8 cellular contexts compared by ENCODE assay signal in the genomic region with DNA sequence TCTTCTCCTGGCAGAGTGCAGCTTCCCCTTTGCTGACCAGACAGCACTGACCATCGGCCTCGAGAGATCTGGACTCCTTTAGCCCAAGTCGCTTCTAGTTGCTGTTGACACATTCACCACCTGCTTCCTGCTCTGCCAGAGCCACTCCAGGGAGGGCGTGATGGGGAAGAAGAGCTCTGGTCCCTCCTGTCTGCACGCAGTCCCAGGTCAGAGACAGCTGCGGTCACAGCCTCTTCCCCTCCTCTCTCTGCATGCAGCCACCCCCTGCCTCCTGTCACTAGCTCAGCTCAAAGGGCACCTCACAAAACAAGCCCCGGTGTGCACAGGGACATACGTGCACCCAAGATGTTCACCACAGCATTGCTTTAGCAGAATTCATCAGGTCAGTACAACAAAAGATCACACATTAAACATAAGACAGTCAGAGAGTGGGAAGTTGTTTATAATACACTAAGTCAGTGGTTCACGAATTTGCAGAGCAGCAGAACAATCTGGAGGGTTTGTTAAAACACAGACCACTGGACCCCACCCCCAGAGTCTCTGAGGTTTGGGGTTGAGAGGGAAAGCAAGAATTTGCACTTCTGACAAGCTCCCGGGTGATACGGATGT.
DNase-seq lines count a peak whose midpoint lies in the region; ATAC-seq and TF ChIP-seq lines count a peak whose summit lies in the region.

No MANE protein-coding gene starts in this region.

- ATAC-seq in GM23338 = peak; percentile 20; the same call in 1 of the 3 replicates
- ATAC-seq in HG02973 (IDR thresholded peaks at IDR 0.05; ENCODE audit: unreplicated experiment) = no peak

- peaks cover 9% of the 10 kb centered on the region for H3K27me3 Mint-ChIP-seq in GM23338 (ENCODE audit: insufficient read depth, low read depth, poor library complexity)
- peaks cover 33% of the 10 kb centered on the region for H3K27me3 Mint-ChIP-seq in chondrocyte (ENCODE audit: low read depth)

- no peak overlapping the region for H2AFZ ChIP-seq in GM23338

- no peak overlapping the region for H3K27ac ChIP-seq in GM23338 (ENCODE audit: low read depth)

- H3K36me3 Mint-ChIP-seq in GM23338 (ENCODE audit: low read depth) = no peaks in the 10 kb centered on the region
- H3K36me3 Mint-ChIP-seq in chondrocyte (ENCODE audit: low read depth) = peaks cover 2% of the 10 kb centered on the region

- no peak overlapping the region for H3K27ac Mint-ChIP-seq in GM23338
- no peak overlapping the region for H3K27ac Mint-ChIP-seq in chondrocyte (ENCODE audit: unreplicated experiment)

- no peaks in the 10 kb centered on the region for H3K36me3 ChIP-seq in GM23338 (ENCODE audit: insufficient read depth)

- H3K9me3 Mint-ChIP-seq in GM23338 = peaks cover 4% of the 10 kb centered on the region; the same call in 2 of the 3 replicates
- peaks cover 4% of the 10 kb centered on the region for H3K9me3 Mint-ChIP-seq in chondrocyte (ENCODE audit: low read depth)

- no peak overlapping the region for H3K4me2 ChIP-seq in GM23338

- H3K4me3 ChIP-seq in GM23338 = no peak overlapping the region

- no peaks in the 10 kb centered on the region for H3F3A ChIP-seq in GM23338 (replicated peaks; ENCODE audit: low read depth)

- peak; percentile 89 to 91 for DNase-seq in AML-193 (lab: John Stamatoyannopoulos, UW)
- no peak for DNase-seq in GM23338 (ENCODE audit: low spot score)
- peak; percentile 29 for DNase-seq in OCI-M1 (lab: John Stamatoyannopoulos, UW)
- DNase-seq in dermis blood vessel endothelial cell = peak; percentile 6
- no peak for DNase-seq in chondrocyte (ENCODE audit: low spot score)
- no peak for DNase-seq in GM19240 (ENCODE audit: insufficient read length, low spot score)
- no peak for DNase-seq in stimulated activated CD4-positive, alpha-beta T cell treated with anti-CD3 and anti-CD28 coated beads, Interleukin-2, amount 100 ng/mL, for 24 hours

- H3K27me3 ChIP-seq in GM23338 (ENCODE audit: insufficient read depth) = no peaks in the 10 kb centered on the region

- TF ChIP-seq CTCF in GM23338 (conservative IDR thresholded peaks at IDR 0.05; ENCODE audit: low read depth in 2 of 2) (no peak), chondrocyte (IDR thresholded peaks at IDR 0.05) (no peak)

- H3K4me3 Mint-ChIP-seq in GM23338 (no peak overlapping the region), chondrocyte (ENCODE audit: unreplicated experiment) (no peak overlapping the region)

- peaks cover 5% of the 10 kb centered on the region; the same call in 2 of the 3 replicates for H3K4me1 Mint-ChIP-seq in GM23338
- H3K4me1 Mint-ChIP-seq in chondrocyte (ENCODE audit: low read depth) = peaks cover 4% of the 10 kb centered on the region

- no peaks in the 10 kb centered on the region for H4K20me1 ChIP-seq in GM23338 (replicated peaks; ENCODE audit: insufficient read depth)

- H3K79me2 ChIP-seq in GM23338 (replicated peaks; ENCODE audit: insufficient read depth) = no peaks in the 10 kb centered on the region

- H3K9me2 ChIP-seq in GM23338 (ENCODE audit: insufficient read depth) = no peaks in the 10 kb centered on the region

- no peaks in the 10 kb centered on the region for H3K4me1 ChIP-seq in GM23338 (ENCODE audit: insufficient read depth)

TF ChIP-seq in GM23338, 12 proteins besides CTCF, POLR2A, EP300 and RAD21 (continues in another document):
- TF ChIP-seq, protein P1, sequence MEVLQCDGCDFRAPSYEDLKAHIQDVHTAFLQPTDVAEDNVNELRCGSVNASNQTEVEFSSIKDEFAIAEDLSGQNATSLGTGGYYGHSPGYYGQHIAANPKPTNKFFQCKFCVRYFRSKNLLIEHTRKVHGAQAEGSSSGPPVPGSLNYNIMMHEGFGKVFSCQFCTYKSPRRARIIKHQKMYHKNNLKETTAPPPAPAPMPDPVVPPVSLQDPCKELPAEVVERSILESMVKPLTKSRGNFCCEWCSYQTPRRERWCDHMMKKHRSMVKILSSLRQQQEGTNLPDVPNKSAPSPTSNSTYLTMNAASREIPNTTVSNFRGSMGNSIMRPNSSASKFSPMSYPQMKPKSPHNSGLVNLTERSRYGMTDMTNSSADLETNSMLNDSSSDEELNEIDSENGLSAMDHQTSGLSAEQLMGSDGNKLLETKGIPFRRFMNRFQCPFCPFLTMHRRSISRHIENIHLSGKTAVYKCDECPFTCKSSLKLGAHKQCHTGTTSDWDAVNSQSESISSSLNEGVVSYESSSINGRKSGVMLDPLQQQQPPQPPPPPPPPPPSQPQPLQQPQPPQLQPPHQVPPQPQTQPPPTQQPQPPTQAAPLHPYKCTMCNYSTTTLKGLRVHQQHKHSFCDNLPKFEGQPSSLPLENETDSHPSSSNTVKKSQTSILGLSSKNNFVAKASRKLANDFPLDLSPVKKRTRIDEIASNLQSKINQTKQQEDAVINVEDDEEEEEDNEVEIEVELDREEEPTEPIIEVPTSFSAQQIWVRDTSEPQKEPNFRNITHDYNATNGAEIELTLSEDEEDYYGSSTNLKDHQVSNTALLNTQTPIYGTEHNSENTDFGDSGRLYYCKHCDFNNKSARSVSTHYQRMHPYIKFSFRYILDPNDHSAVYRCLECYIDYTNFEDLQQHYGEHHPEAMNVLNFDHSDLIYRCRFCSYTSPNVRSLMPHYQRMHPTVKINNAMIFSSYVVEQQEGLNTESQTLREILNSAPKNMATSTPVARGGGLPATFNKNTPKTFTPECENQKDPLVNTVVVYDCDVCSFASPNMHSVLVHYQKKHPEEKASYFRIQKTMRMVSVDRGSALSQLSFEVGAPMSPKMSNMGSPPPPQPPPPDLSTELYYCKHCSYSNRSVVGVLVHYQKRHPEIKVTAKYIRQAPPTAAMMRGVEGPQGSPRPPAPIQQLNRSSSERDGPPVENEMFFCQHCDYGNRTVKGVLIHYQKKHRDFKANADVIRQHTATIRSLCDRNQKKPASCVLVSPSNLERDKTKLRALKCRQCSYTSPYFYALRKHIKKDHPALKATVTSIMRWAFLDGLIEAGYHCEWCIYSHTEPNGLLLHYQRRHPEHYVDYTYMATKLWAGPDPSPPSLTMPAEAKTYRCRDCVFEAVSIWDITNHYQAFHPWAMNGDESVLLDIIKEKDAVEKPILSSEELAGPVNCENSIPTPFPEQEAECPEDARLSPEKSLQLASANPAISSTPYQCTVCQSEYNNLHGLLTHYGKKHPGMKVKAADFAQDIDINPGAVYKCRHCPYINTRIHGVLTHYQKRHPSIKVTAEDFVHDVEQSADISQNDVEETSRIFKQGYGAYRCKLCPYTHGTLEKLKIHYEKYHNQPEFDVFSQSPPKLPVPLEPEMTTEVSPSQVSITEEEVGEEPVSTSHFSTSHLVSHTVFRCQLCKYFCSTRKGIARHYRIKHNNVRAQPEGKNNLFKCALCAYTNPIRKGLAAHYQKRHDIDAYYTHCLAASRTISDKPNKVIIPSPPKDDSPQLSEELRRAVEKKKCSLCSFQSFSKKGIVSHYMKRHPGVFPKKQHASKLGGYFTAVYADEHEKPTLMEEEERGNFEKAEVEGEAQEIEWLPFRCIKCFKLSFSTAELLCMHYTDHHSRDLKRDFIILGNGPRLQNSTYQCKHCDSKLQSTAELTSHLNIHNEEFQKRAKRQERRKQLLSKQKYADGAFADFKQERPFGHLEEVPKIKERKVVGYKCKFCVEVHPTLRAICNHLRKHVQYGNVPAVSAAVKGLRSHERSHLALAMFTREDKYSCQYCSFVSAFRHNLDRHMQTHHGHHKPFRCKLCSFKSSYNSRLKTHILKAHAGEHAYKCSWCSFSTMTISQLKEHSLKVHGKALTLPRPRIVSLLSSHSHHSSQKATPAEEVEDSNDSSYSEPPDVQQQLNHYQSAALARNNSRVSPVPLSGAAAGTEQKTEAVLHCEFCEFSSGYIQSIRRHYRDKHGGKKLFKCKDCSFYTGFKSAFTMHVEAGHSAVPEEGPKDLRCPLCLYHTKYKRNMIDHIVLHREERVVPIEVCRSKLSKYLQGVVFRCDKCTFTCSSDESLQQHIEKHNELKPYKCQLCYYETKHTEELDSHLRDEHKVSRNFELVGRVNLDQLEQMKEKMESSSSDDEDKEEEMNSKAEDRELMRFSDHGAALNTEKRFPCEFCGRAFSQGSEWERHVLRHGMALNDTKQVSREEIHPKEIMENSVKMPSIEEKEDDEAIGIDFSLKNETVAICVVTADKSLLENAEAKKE (CRISPR knock-in tag; IDR thresholded peaks at IDR 0.05) = no peak
- TF ChIP-seq ZNF331 (CRISPR knock-in tag; IDR thresholded peaks at IDR 0.05; ENCODE audit: low read depth) (no peak), POLR2AphosphoS5 (IDR thresholded peaks at IDR 0.05; ENCODE audit: low read depth) (no peak), NANOG (IDR thresholded peaks at IDR 0.05; ENCODE audit: borderline replicate concordance) (no peak), JUNB (IDR thresholded peaks at IDR 0.05; ENCODE audit: unreplicated experiment) (no peak), STAT1 (IDR thresholded peaks at IDR 0.05; ENCODE audit: unreplicated experiment) (no peak)
- TF ChIP-seq, protein P2, sequence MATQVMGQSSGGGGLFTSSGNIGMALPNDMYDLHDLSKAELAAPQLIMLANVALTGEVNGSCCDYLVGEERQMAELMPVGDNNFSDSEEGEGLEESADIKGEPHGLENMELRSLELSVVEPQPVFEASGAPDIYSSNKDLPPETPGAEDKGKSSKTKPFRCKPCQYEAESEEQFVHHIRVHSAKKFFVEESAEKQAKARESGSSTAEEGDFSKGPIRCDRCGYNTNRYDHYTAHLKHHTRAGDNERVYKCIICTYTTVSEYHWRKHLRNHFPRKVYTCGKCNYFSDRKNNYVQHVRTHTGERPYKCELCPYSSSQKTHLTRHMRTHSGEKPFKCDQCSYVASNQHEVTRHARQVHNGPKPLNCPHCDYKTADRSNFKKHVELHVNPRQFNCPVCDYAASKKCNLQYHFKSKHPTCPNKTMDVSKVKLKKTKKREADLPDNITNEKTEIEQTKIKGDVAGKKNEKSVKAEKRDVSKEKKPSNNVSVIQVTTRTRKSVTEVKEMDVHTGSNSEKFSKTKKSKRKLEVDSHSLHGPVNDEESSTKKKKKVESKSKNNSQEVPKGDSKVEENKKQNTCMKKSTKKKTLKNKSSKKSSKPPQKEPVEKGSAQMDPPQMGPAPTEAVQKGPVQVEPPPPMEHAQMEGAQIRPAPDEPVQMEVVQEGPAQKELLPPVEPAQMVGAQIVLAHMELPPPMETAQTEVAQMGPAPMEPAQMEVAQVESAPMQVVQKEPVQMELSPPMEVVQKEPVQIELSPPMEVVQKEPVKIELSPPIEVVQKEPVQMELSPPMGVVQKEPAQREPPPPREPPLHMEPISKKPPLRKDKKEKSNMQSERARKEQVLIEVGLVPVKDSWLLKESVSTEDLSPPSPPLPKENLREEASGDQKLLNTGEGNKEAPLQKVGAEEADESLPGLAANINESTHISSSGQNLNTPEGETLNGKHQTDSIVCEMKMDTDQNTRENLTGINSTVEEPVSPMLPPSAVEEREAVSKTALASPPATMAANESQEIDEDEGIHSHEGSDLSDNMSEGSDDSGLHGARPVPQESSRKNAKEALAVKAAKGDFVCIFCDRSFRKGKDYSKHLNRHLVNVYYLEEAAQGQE (IDR thresholded peaks at IDR 0.05; ENCODE audit: unreplicated experiment) = no peak

Comparison
In these comparisons a context has a peak if more than half of its experiments do, and no peak if none do; other contexts are left out.
1. DNase-seq: peak in AML-193 (2 of 2), OCI-M1 (single experiment) and dermis blood vessel endothelial cell (single experiment); none in GM23338 (single experiment), chondrocyte (single experiment), GM19240 (single experiment) and stimulated activated CD4-positive, alpha-beta T cell treated with anti-CD3 and anti-CD28 coated beads, Interleukin-2, amount 100 ng/mL, for 24 hours (0 of 2).